ENCODE assay signal across 29 cellular contexts in genomic region chr2:26668041-26668440, GRCh38. TPM values are rescaled to one million over a fixed set of nuclear protein-coding genes. Genes with fewer than 3 reads are reported as not detected.
"Had no signal": no experiment of that assay in that cellular context is flagged by ENCODE, and none has a peak within 500 bp of the region (broad histone marks: within the 10 kb centered on the region; RNA-seq: fewer than 3 reads in every experiment).

No MANE protein-coding gene starts in this region.

- DNase-seq: activated CD4-positive, alpha-beta T cell treated with anti-CD3 and anti-CD28 coated beads for 1 hour; activated CD8-positive, alpha-beta T cell treated with anti-CD3 and anti-CD28 coated beads, Interleukin-2, amount 10 ng/mL, durations not matched to agents 7 days and 5 days; activated effector memory CD4-positive, alpha-beta T cell treated with Interleukin-2 at 50 U/mL for 16 hours; activated naive CD4-positive, alpha-beta T cell treated with Interleukin-2 at 50 U/mL for 16 hours; activated naive CD8-positive, alpha-beta T cell treated with anti-CD3 and anti-CD28 coated beads for 36 hours; aorta; body of pancreas; cerebellar nuclear complex; colonic mucosa; effector memory CD8-positive, alpha-beta T cell; heart left ventricle; left cardiac atrium; midbrain; naive thymus-derived CD8-positive, alpha-beta T cell; nucleus accumbens; right cardiac atrium; stimulated activated CD4-positive, alpha-beta T cell treated with anti-CD3 and anti-CD28 coated beads, Interleukin-4, amount 100 ng/mL, for 1 hour; T-helper 2 cell; uterus had no signal

- H3K36me3 ChIP-seq: adrenal gland, colonic mucosa, heart left ventricle, uterus had no signal

- H3K9ac ChIP-seq: parathyroid adenoma had no signal

- H3K4me3 ChIP-seq: adrenal gland, body of pancreas, colonic mucosa, heart left ventricle, uterus had no signal

- H3K27ac ChIP-seq: adrenal gland, body of pancreas, colonic mucosa, heart left ventricle, parathyroid adenoma, uterus had no signal

- ATAC-seq: activated CD8-positive, alpha-beta T cell treated with anti-CD3 and anti-CD28 coated beads, Interleukin-2, amount 10 ng/mL, durations not matched to agents 7 days and 5 days; body of pancreas; effector memory CD8-positive, alpha-beta T cell; heart left ventricle; left cardiac atrium; naive thymus-derived CD8-positive, alpha-beta T cell; right cardiac atrium; WTC11 had no signal

- H3K9me3 ChIP-seq: adrenal gland, body of pancreas, colonic mucosa, uterus had no signal

RNA-seq across cellular contexts. Expression of gene KCNK3, which starts 24.5 kb away (rescaled TPM):
- total RNA-seq: activated CD8-positive, alpha-beta T cell treated with anti-CD3 and anti-CD28 coated beads, Interleukin-2, amount 10 ng/mL, durations not matched to agents 7 days and 5 days; activated naive CD8-positive, alpha-beta T cell treated with anti-CD3 and anti-CD28 coated beads for 36 hours; endothelial cell of umbilical vein; naive thymus-derived CD8-positive, alpha-beta T cell; pulmonary artery endothelial cell had no signal

RNA-seq across cellular contexts. Expression of gene CIB4, which starts 26.9 kb away (rescaled TPM):
- total RNA-seq: activated CD8-positive, alpha-beta T cell treated with anti-CD3 and anti-CD28 coated beads, Interleukin-2, amount 10 ng/mL, durations not matched to agents 7 days and 5 days; activated naive CD8-positive, alpha-beta T cell treated with anti-CD3 and anti-CD28 coated beads for 36 hours; body of pancreas; colonic mucosa; endothelial cell of umbilical vein; fibroblast of lung; fibroblast of villous mesenchyme; heart left ventricle; liver; naive thymus-derived CD8-positive, alpha-beta T cell; neural crest cell; pulmonary artery endothelial cell; right cardiac atrium; skeletal muscle tissue; WTC11 had no signal
